8 cellular contexts compared by ENCODE assay signal in the genomic region with DNA sequence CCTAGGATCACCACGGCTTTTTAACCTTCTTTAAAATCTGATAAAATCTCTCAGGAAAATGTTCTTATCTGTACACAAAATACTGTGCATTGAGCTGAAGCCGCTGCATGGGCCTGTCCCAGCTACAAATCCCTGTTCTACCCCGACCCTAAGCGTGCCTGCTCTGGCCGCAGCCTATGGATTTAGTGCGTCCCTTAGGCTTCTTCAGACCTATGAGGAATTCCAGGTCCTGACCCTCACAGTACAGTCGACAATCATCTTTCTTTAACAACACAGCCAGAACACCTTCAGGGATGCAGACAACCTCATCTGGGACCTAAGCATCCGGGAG. TPM values are rescaled to one million over a fixed set of nuclear protein-coding genes. Genes with fewer than 3 reads are reported as not detected.
A peak's percentile ranks its signal among the peaks of the same experiment; 100 is the strongest.
DNase-seq lines count a peak whose midpoint lies in the region; ATAC-seq and TF ChIP-seq lines count a peak whose summit lies in the region.

No MANE protein-coding gene starts in this region.

- peak overlapping the region; percentile 96 for H3K4me3 Mint-ChIP-seq in activated naive CD4-positive, alpha-beta T cell treated with anti-CD3 and anti-CD28 coated beads, Interleukin-2, amount 10 ng/mL, durations not matched to agents 7 days and 5 days

- CTCF ChIA-PET in activated naive CD4-positive, alpha-beta T cell treated with anti-CD3 and anti-CD28 coated beads, Interleukin-2, amount 10 ng/mL, durations not matched to agents 7 days and 5 days (lab: Charles Lee), result interaction anchor here (0.7 to 1.2 kb wide), 4 partner anchors 19 to 223 kb away, joined by 3 to 4 read pairs (median 4); partner anchors contain the start of gene TP53I3

- no peaks in the 10 kb centered on the region for H3K4me1 ChIP-seq in SJCRH30
- H3K4me1 ChIP-seq in thoracic aorta (ENCODE audit: control insufficient read depth in 1 of 2, low read depth in 2 of 2), result peaks cover 12 to 25% of the 10 kb centered on the region in 2 donors

- H3K27ac Mint-ChIP-seq in activated naive CD4-positive, alpha-beta T cell treated with anti-CD3 and anti-CD28 coated beads, Interleukin-2, amount 10 ng/mL, durations not matched to agents 7 days and 5 days, result peak overlapping the region; percentile 85

- TF ChIP-seq CTCF in thoracic aorta (IDR thresholded peaks at IDR 0.05), result no peak

- peaks cover 2% of the 10 kb centered on the region for H3K36me3 Mint-ChIP-seq in activated naive CD4-positive, alpha-beta T cell treated with anti-CD3 and anti-CD28 coated beads, Interleukin-2, amount 10 ng/mL, durations not matched to agents 7 days and 5 days

- peak overlapping the region; percentile 79 for H3K27ac ChIP-seq in SJCRH30
- H3K27ac ChIP-seq in thoracic aorta, result no peak overlapping the region

- H3K36me3 ChIP-seq in SJCRH30 (no peaks in the 10 kb centered on the region), thoracic aorta (no peaks in the 10 kb centered on the region)

- H3K4me1 Mint-ChIP-seq in activated naive CD4-positive, alpha-beta T cell treated with anti-CD3 and anti-CD28 coated beads, Interleukin-2, amount 10 ng/mL, durations not matched to agents 7 days and 5 days, result peaks cover 36% of the 10 kb centered on the region

- H3K4me3 ChIP-seq in SJCRH30 (peak overlapping the region; percentile 71), iPS-18c (ENCODE audit: insufficient read depth, low read depth, low read length) (peak overlapping the region; percentile 24; the same call in 1 of the 2 replicates), thoracic aorta (peak overlapping the region; percentile 93)

- no peak for DNase-seq in activated naive CD4-positive, alpha-beta T cell treated with anti-CD3 and anti-CD28 coated beads, Interleukin-2, amount 10 ng/mL, durations not matched to agents 7 days and 5 days
- DNase-seq in activated naive CD4-positive, alpha-beta T cell (lab: John Stamatoyannopoulos, UW), result no peak
- DNase-seq in SJCRH30 (no peak), thoracic aorta (ENCODE audit: low spot score) (no peak), NCI-H1694 treated with DMSO at 0.1 percent for 48 hours (lab: John Stamatoyannopoulos, UW) (no peak), SIG-M5 treated with dmso at 0.1 percent for 504 hours (lab: John Stamatoyannopoulos, UW; ENCODE audit: unreplicated experiment) (no peak)

- no peaks in the 10 kb centered on the region for H3K27me3 ChIP-seq in SJCRH30
- no peaks in the 10 kb centered on the region for H3K27me3 ChIP-seq in thoracic aorta (replicated peaks; ENCODE audit: insufficient read depth)

- peaks cover 11% of the 10 kb centered on the region for H3K27me3 Mint-ChIP-seq in activated naive CD4-positive, alpha-beta T cell treated with anti-CD3 and anti-CD28 coated beads, Interleukin-2, amount 10 ng/mL, durations not matched to agents 7 days and 5 days

- H3K9me3 ChIP-seq in SJCRH30 (replicated peaks) (no peaks in the 10 kb centered on the region), iPS-18c (ENCODE audit: control insufficient read depth, insufficient read depth, low read length) (no peaks in the 10 kb centered on the region), thoracic aorta (no peaks in the 10 kb centered on the region)

- no peak for ATAC-seq in thoracic aorta (ENCODE audit: insufficient number of reproducible peaks, low FRiP score, low read depth)
- no peak for ATAC-seq in GM18870 (IDR thresholded peaks at IDR 0.05; ENCODE audit: unreplicated experiment)

- no peaks in the 10 kb centered on the region for H3K9me3 Mint-ChIP-seq in activated naive CD4-positive, alpha-beta T cell treated with anti-CD3 and anti-CD28 coated beads, Interleukin-2, amount 10 ng/mL, durations not matched to agents 7 days and 5 days

RNA-seq across cellular contexts. Expression of gene WDCP, which starts 0.5 kb away (rescaled TPM):
- 45.5 and 46.2 TPM in 2 replicates for total RNA-seq in SJCRH30 (2014; rRNA removed; shearing (Covaris generic))
- total RNA-seq in thoracic aorta, result 10 to 100 TPM in 1 of 2 donors, 1 to 10 TPM in 1; 8.0 to 21.3 TPM

RNA-seq across cellular contexts. Expression of gene FKBP1B, which starts 1.9 kb away (rescaled TPM):
- total RNA-seq in SJCRH30 (2014; rRNA removed; shearing (Covaris generic)), result 41.8 and 47.2 TPM in 2 replicates
- total RNA-seq in thoracic aorta, result 10 to 100 TPM in 1 of 2 donors, 1 to 10 TPM in 1; 7.3 to 12.5 TPM

RNA-seq across cellular contexts. Expression of gene SF3B6, which starts 28.5 kb away (rescaled TPM):
- total RNA-seq in SJCRH30 (2014; rRNA removed; shearing (Covaris generic)), result 357 and 360 TPM in 2 replicates
- total RNA-seq in thoracic aorta, result 10 to 100 TPM; 39.7 to 44.1 TPM

RNA-seq across cellular contexts. Expression of gene TP53I3, which starts 37.0 kb away (rescaled TPM):
- total RNA-seq in SJCRH30 (2014; rRNA removed; shearing (Covaris generic)), result 38.6 and 42.1 TPM in 2 replicates
- 10 to 100 TPM in 1 of 2 donors, 1 to 10 TPM in 1; 3.1 to 13.0 TPM for total RNA-seq in thoracic aorta

RNA-seq across cellular contexts. Expression of gene MFSD2B, which starts 37.8 kb away (rescaled TPM):
- total RNA-seq in SJCRH30 (2014; rRNA removed; shearing (Covaris generic)), result 0.05 TPM in 1 of 2 replicates, not detected in the other
- under 1 TPM in 1 of 2 donors, not detected in 1; 0.14 TPM for total RNA-seq in thoracic aorta

Comparison
In these comparisons a context has a peak if more than half of its experiments do, and no peak if none do; other contexts are left out.
1. H3K4me3 ChIP-seq: peak in every context shown above with its lines; median percentile 93 in thoracic aorta; 71 in SJCRH30; 24 in iPS-18c.